In the genomic region with DNA sequence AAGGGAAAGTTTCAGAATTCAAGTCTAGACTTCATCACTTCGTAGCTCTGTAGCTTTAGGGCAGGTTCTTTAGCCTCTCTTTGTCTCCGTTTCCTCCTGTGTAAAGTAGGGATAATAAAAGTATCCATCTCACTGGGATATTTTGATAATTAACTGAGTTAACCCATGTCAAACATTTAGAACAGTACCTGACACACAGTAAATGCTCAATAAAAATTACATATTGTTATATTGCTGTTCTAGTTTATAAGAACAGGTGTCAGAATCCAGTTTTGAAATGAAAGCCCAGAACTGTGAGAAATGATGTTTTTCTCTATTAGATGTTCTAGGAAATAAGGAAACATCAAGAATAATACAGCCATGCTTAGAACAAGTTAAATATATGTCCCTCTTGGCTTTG, we compare ENCODE assay signal across 25 cellular contexts. TPM values are rescaled to one million over a fixed set of nuclear protein-coding genes. Genes with fewer than 3 reads are reported as not detected.
"Had no signal": no experiment of that assay in that cellular context is flagged by ENCODE, and none has a peak within 500 bp of the region (broad histone marks: within the 10 kb centered on the region; RNA-seq: fewer than 3 reads in every experiment).

No MANE protein-coding gene starts in this region.

- DNase-seq: dermis blood vessel endothelial cell; esophagus squamous epithelium; foreskin fibroblast; immature natural killer cell; kidney; left cardiac atrium; left ventricle myocardium inferior; lower lobe of right lung; mesenchymal stem cell; midbrain; stimulated activated CD4-positive, alpha-beta T cell treated with anti-CD3 and anti-CD28 coated beads, Interleukin-2, amount 100 ng/mL, for 24 hours; stimulated activated CD4-positive, alpha-beta T cell treated with anti-CD3 and anti-CD28 coated beads, Interleukin-4, amount 100 ng/mL, for 4 hours; stimulated activated naive B cell treated with anti-CD40 and anti-IgM and Interleukin-4, amounts not matched to agents 10 μg/mL and 1 μg/mL and 100 μg/mL, for 72 hours; stimulated activated naive CD8-positive, alpha-beta T cell treated with anti-CD3 and anti-CD28 coated beads, Interleukin-15, amount 100 ng/mL, for 72 hours; testis; upper lobe of right lung had no signal

- H3K9me3 Mint-ChIP-seq: immature natural killer cell; natural killer cell treated with Interleukin-12 subunit alpha and Interleukin-12 subunit beta and Interleukin-15 and Interleukin-18, amount 100 ng/mL, for 72 hours; stimulated activated naive B cell treated with anti-CD40 and anti-IgM and Interleukin-4, amounts not matched to agents 10 μg/mL and 1 μg/mL and 100 μg/mL, for 72 hours; stimulated activated naive CD8-positive, alpha-beta T cell treated with anti-CD3 and anti-CD28 coated beads, Interleukin-15, amount 100 ng/mL, for 72 hours had no signal

- H3K27ac ChIP-seq: esophagus squamous epithelium, left ventricle myocardium inferior, lower lobe of right lung, skin epidermis, testis, tibial nerve, upper lobe of right lung, vagina had no signal

- H3K4me3 ChIP-seq: esophagus squamous epithelium, left ventricle myocardium inferior, lower lobe of right lung, skin epidermis, testis, tibial nerve, upper lobe of right lung, vagina had no signal

- ATAC-seq: left cardiac atrium; lower lobe of right lung; natural killer cell treated with Interleukin-12 subunit alpha and Interleukin-12 subunit beta and Interleukin-15 and Interleukin-18, amount 100 ng/mL, for 72 hours; sciatic nerve; stimulated activated naive B cell treated with anti-CD40 and anti-IgM and Interleukin-4, amounts not matched to agents 10 μg/mL and 1 μg/mL and 100 μg/mL, for 72 hours; stimulated activated naive CD8-positive, alpha-beta T cell treated with anti-CD3 and anti-CD28 coated beads, Interleukin-15, amount 100 ng/mL, for 72 hours; upper lobe of right lung had no signal

- H3K4me3 Mint-ChIP-seq: immature natural killer cell; natural killer cell treated with Interleukin-12 subunit alpha and Interleukin-12 subunit beta and Interleukin-15 and Interleukin-18, amount 100 ng/mL, for 72 hours; stimulated activated naive B cell treated with anti-CD40 and anti-IgM and Interleukin-4, amounts not matched to agents 10 μg/mL and 1 μg/mL and 100 μg/mL, for 72 hours; stimulated activated naive CD8-positive, alpha-beta T cell treated with anti-CD3 and anti-CD28 coated beads, Interleukin-15, amount 100 ng/mL, for 72 hours had no signal

- FAIRE-seq: kidney had no signal

- H3K36me3 Mint-ChIP-seq: immature natural killer cell; natural killer cell treated with Interleukin-12 subunit alpha and Interleukin-12 subunit beta and Interleukin-15 and Interleukin-18, amount 100 ng/mL, for 72 hours had no signal

- H3K36me3 ChIP-seq: esophagus squamous epithelium, left ventricle myocardium inferior, lower lobe of right lung, tibial nerve, upper lobe of right lung, vagina had no signal

- H3K27me3 Mint-ChIP-seq: natural killer cell treated with Interleukin-12 subunit alpha and Interleukin-12 subunit beta and Interleukin-15 and Interleukin-18, amount 100 ng/mL, for 72 hours; stimulated activated naive B cell treated with anti-CD40 and anti-IgM and Interleukin-4, amounts not matched to agents 10 μg/mL and 1 μg/mL and 100 μg/mL, for 72 hours; stimulated activated naive CD8-positive, alpha-beta T cell treated with anti-CD3 and anti-CD28 coated beads, Interleukin-15, amount 100 ng/mL, for 72 hours had no signal

- H3K27ac Mint-ChIP-seq: natural killer cell treated with Interleukin-12 subunit alpha and Interleukin-12 subunit beta and Interleukin-15 and Interleukin-18, amount 100 ng/mL, for 72 hours; stimulated activated naive B cell treated with anti-CD40 and anti-IgM and Interleukin-4, amounts not matched to agents 10 μg/mL and 1 μg/mL and 100 μg/mL, for 72 hours; stimulated activated naive CD8-positive, alpha-beta T cell treated with anti-CD3 and anti-CD28 coated beads, Interleukin-15, amount 100 ng/mL, for 72 hours had no signal

- H3K9me3 ChIP-seq: esophagus squamous epithelium, left ventricle myocardium inferior, lower lobe of right lung, testis, tibial nerve, upper lobe of right lung, vagina had no signal

- H3K27me3 ChIP-seq: esophagus squamous epithelium, testis, tibial nerve, upper lobe of right lung, vagina had no signal

RNA-seq across cellular contexts. Expression of gene PDZD9, which starts 11.3 kb away (rescaled TPM):
- total RNA-seq: dermis blood vessel endothelial cell; epithelial cell of proximal tubule; esophagus squamous epithelium; kidney; left cardiac atrium; left ventricle myocardium inferior; lower lobe of right lung; natural killer cell treated with Interleukin-12 subunit alpha and Interleukin-12 subunit beta and Interleukin-15 and Interleukin-18, amount 100 ng/mL, for 72 hours; omental fat pad; pulmonary artery endothelial cell; sciatic nerve; subcutaneous adipose tissue; tibial nerve; upper lobe of right lung; vagina had no signal
- polyA plus RNA-seq: immature natural killer cell had no signal
